ENCODE assay signal across 1 cellular context in the genomic region with DNA sequence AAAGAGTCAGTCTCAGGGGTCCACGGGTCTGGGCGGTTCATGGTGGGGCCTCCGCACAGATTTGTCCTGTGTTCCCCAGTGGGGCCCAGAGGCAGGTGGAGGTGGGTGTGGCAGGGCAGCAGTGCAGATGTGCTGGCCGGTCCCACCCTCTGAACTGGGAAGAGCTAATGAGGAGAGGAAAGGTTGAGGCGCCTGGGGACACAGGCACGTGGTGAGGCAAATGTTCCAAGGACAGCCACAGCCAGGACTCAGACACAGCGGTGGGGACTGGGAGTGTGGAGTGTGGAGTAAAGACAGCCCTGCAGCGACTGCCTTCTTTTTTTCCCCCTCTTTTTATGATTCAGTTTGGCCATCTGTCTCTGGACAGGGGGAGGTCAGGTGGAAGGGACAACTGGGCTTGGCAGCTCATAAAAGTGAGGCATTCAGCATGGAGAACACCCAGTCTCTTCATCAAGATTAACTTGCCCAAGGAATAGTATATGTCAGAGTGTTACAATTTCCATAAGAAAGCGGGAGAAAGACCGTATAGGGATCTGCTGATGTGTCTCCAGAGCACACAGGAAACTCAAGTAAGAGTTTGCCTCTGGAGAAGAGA.
TF ChIP-seq lines count a peak whose summit lies in the region.

No MANE protein-coding gene starts in this region.

TF ChIP-seq in GM23338, 12 proteins besides CTCF, POLR2A, EP300 and RAD21 (continued from another document):
- TF ChIP-seq ZNF462 (CRISPR knock-in tag; IDR thresholded peaks at IDR 0.05) = no peak; the same call in 1 of the 2 replicates
- no peak for TF ChIP-seq JUNB (IDR thresholded peaks at IDR 0.05; ENCODE audit: unreplicated experiment)
- no peak for TF ChIP-seq ETS1 (IDR thresholded peaks at IDR 0.05)
- TF ChIP-seq NANOG (IDR thresholded peaks at IDR 0.05; ENCODE audit: borderline replicate concordance) = no peak
- TF ChIP-seq ZNF114 (CRISPR knock-in tag; IDR thresholded peaks at IDR 0.05) = no peak
- no peak for TF ChIP-seq EZH2 (IDR thresholded peaks at IDR 0.05; ENCODE audit: low read depth, unreplicated experiment)
- TF ChIP-seq STAT1 (IDR thresholded peaks at IDR 0.05; ENCODE audit: unreplicated experiment) = no peak
- no peak for TF ChIP-seq REST (IDR thresholded peaks at IDR 0.05; ENCODE audit: unreplicated experiment)
